7 cellular contexts compared by ENCODE assay signal in the genomic region with DNA sequence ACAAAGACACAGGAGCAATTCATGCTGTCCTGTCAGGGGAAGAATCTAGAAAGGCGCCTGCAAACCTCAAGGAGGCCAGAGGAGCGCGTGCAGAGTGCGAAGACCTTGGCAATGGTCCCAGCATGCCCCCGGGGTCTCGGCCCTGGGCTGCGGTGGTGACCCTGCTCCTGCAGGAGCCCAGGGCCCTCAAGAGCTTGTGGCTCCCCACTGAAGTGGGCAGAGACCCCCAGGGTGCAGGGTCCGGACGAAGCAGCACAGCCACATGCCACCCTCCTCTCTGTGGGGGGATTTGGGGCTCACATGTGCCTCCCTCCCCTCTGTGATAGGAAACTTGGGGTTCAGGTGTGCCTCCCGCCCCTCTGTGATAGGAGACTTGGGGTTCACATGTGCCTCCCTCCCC.
"Had no signal": no experiment of that assay in that cellular context is flagged by ENCODE, and none has a peak within 500 bp of the region (broad histone marks: within the 10 kb centered on the region; RNA-seq: fewer than 3 reads in every experiment).

No MANE protein-coding gene starts in this region.

- H3K27ac ChIP-seq: GM23248, HL-60 had no signal

- H3K27ac Mint-ChIP-seq: HFFc6 had no signal

- H3K9me3 ChIP-seq: HAP-1 had no signal

- DNase-seq: GM23248, GOT3, H7, HFFc6, KBM-7 had no signal

- H3K4me1 ChIP-seq: HAP-1 had no signal

- H3K4me3 ChIP-seq: GM23248, HAP-1 had no signal

- H3K9me3 Mint-ChIP-seq: HFFc6 had no signal

- H3K4me3 Mint-ChIP-seq: HFFc6 had no signal

- H3K9ac ChIP-seq: GM23248 had no signal

- H2AFZ ChIP-seq: GM23248 had no signal
